Comparison of ENCODE assay signal across 31 cellular contexts in genomic region chr17:4558311-4558972, GRCh38. TPM values are rescaled to one million over a fixed set of nuclear protein-coding genes. Genes with fewer than 3 reads are reported as not detected.
"Had no signal": no experiment of that assay in that cellular context is flagged by ENCODE, and none has a peak within 500 bp of the region (broad histone marks: within the 10 kb centered on the region; RNA-seq: fewer than 3 reads in every experiment).

No MANE protein-coding gene starts in this region.

- FAIRE-seq: colon, frontal cortex, islet of Langerhans had no signal

- H3K9me3 Mint-ChIP-seq: activated naive CD4-positive, alpha-beta T cell treated with anti-CD3 and anti-CD28 coated beads, Interleukin-2, amount 50 U/mL, for 24 hours; central memory CD8-positive, alpha-beta T cell; naive thymus-derived CD4-positive, alpha-beta T cell; neural crest cell; stimulated activated naive CD8-positive, alpha-beta T cell treated with anti-CD3 and anti-CD28 coated beads, Interleukin-15, Interleukin-2, amounts not matched to agents 100 ng/mL and 50 ng/mL, for 24 hours; T-helper 1 cell treated with Interleukin-12 subunit alpha and Interleukin-12 subunit beta and Interleukin-4 antibody, amounts not matched to agents 30 μg/mL and 1 μg/mL, for 36 hours; WTC11 had no signal

- H3K27me3 Mint-ChIP-seq: activated naive CD4-positive, alpha-beta T cell treated with anti-CD3 and anti-CD28 coated beads, Interleukin-2, amount 50 U/mL, for 24 hours; central memory CD8-positive, alpha-beta T cell; naive thymus-derived CD4-positive, alpha-beta T cell; stimulated activated naive CD8-positive, alpha-beta T cell treated with anti-CD3 and anti-CD28 coated beads, Interleukin-15, Interleukin-2, amounts not matched to agents 100 ng/mL and 50 ng/mL, for 24 hours had no signal

- H3K36me3 ChIP-seq: breast epithelium, right atrium auricular region, uterus had no signal

- H3K4me1 ChIP-seq: uterus had no signal

- H3K9me3 ChIP-seq: breast epithelium, esophagus muscularis mucosa, psoas muscle, right atrium auricular region, tibial artery, uterus had no signal

- H3K27me3 ChIP-seq: breast epithelium, dorsolateral prefrontal cortex, esophagus muscularis mucosa, right atrium auricular region, tibial artery, uterus had no signal

- H3K4me3 Mint-ChIP-seq: activated naive CD4-positive, alpha-beta T cell treated with anti-CD3 and anti-CD28 coated beads, Interleukin-2, amount 50 U/mL, for 24 hours; central memory CD8-positive, alpha-beta T cell; stimulated activated naive CD8-positive, alpha-beta T cell treated with anti-CD3 and anti-CD28 coated beads, Interleukin-15, Interleukin-2, amounts not matched to agents 100 ng/mL and 50 ng/mL, for 24 hours; T-helper 1 cell treated with Interleukin-12 subunit alpha and Interleukin-12 subunit beta and Interleukin-4 antibody, amounts not matched to agents 30 μg/mL and 1 μg/mL, for 36 hours; WTC11 had no signal

- DNase-seq: activated CD4-positive, alpha-beta T cell treated with anti-CD3 and anti-CD28 coated beads, Interleukin-2, amount 50 U/mL, for 48 hours; activated gamma-delta T cell; activated T-cell treated with anti-CD3 and anti-CD28 coated beads, Interleukin-2, amount 50 U/mL, for 48 hours; dorsolateral prefrontal cortex; glutamatergic neuron; hippocampal formation; left cardiac atrium; naive thymus-derived CD4-positive, alpha-beta T cell; stimulated activated CD4-positive, alpha-beta T cell treated with anti-CD3 and anti-CD28 coated beads, Interleukin-12 subunit alpha, Interleukin-12 subunit beta, amount 100 ng/mL, for 4 hours; stimulated activated CD4-positive, alpha-beta T cell treated with anti-CD3 and anti-CD28 coated beads, Interleukin-4, amount 100 ng/mL, for 4 hours; substantia nigra; T1000; uterus had no signal

- H3K27ac ChIP-seq: dorsolateral prefrontal cortex, esophagus muscularis mucosa, psoas muscle, right atrium auricular region, tibial artery, uterus had no signal

- H3K27ac Mint-ChIP-seq: activated naive CD4-positive, alpha-beta T cell treated with anti-CD3 and anti-CD28 coated beads, Interleukin-2, amount 50 U/mL, for 24 hours; stimulated activated naive CD8-positive, alpha-beta T cell treated with anti-CD3 and anti-CD28 coated beads, Interleukin-15, Interleukin-2, amounts not matched to agents 100 ng/mL and 50 ng/mL, for 24 hours; T-helper 1 cell treated with Interleukin-12 subunit alpha and Interleukin-12 subunit beta and Interleukin-4 antibody, amounts not matched to agents 30 μg/mL and 1 μg/mL, for 36 hours had no signal

- H3K4me3 ChIP-seq: dorsolateral prefrontal cortex, esophagus muscularis mucosa, lung, psoas muscle, right atrium auricular region, tibial artery, uterus had no signal

RNA-seq across cellular contexts. Expression of gene GGT6, which starts 1.9 kb away (rescaled TPM):
- total RNA-seq: activated CD8-positive, alpha-beta memory T cell treated with anti-CD3 and anti-CD28 coated beads for 36 hours; esophagus muscularis mucosa; frontal cortex; left cardiac atrium; mesenteric fat pad; naive thymus-derived CD4-positive, alpha-beta T cell; neural crest cell; osteocyte; psoas muscle; right atrium auricular region had no signal
- polyA plus RNA-seq: naive thymus-derived CD4-positive, alpha-beta T cell had no signal

RNA-seq across cellular contexts. Expression of gene SMTNL2, which starts 25.9 kb away (rescaled TPM):
- total RNA-seq: activated CD8-positive, alpha-beta memory T cell treated with anti-CD3 and anti-CD28 coated beads for 36 hours; naive thymus-derived CD4-positive, alpha-beta T cell had no signal
- polyA plus RNA-seq: naive thymus-derived CD4-positive, alpha-beta T cell had no signal

RNA-seq across cellular contexts. Expression of gene SPNS2, which starts 59.8 kb away (rescaled TPM):
- total RNA-seq: osteocyte had no signal
- polyA plus RNA-seq: naive thymus-derived CD4-positive, alpha-beta T cell had no signal
